16 cellular contexts compared by ENCODE assay signal in genomic region chr15:59678620-59679019, GRCh38.
"Had no signal": no experiment of that assay in that cellular context is flagged by ENCODE, and none has a peak within 500 bp of the region (broad histone marks: within the 10 kb centered on the region; RNA-seq: fewer than 3 reads in every experiment).

No MANE protein-coding gene starts in this region.

- H3K27ac Mint-ChIP-seq: activated naive CD4-positive, alpha-beta T cell treated with anti-CD3 and anti-CD28 coated beads for 36 hours; brain; memory B cell; natural killer cell treated with Interleukin-12 subunit alpha and Interleukin-12 subunit beta and Interleukin-15 and Interleukin-18, amount 100 ng/mL, for 72 hours had no signal

- H3K9me3 Mint-ChIP-seq: activated naive CD4-positive, alpha-beta T cell treated with anti-CD3 and anti-CD28 coated beads for 36 hours; brain; memory B cell; natural killer cell treated with Interleukin-12 subunit alpha and Interleukin-12 subunit beta and Interleukin-15 and Interleukin-18, amount 100 ng/mL, for 72 hours; stimulated activated memory B cell treated with anti-CD40 and anti-IgM and Interleukin-4, amounts not matched to agents 10 μg/mL and 1 μg/mL and 100 μg/mL, for 72 hours had no signal

- H3K4me1 Mint-ChIP-seq: brain, memory B cell had no signal

- H3K4me3 Mint-ChIP-seq: activated naive CD4-positive, alpha-beta T cell treated with anti-CD3 and anti-CD28 coated beads for 36 hours; brain; memory B cell; natural killer cell treated with Interleukin-12 subunit alpha and Interleukin-12 subunit beta and Interleukin-15 and Interleukin-18, amount 100 ng/mL, for 72 hours; stimulated activated memory B cell treated with anti-CD40 and anti-IgM and Interleukin-4, amounts not matched to agents 10 μg/mL and 1 μg/mL and 100 μg/mL, for 72 hours had no signal

- H3K27me3 Mint-ChIP-seq: brain; memory B cell; natural killer cell treated with Interleukin-12 subunit alpha and Interleukin-12 subunit beta and Interleukin-15 and Interleukin-18, amount 100 ng/mL, for 72 hours; stimulated activated memory B cell treated with anti-CD40 and anti-IgM and Interleukin-4, amounts not matched to agents 10 μg/mL and 1 μg/mL and 100 μg/mL, for 72 hours had no signal

- DNase-seq: activated CD4-positive, CD25-positive, alpha-beta regulatory T cell treated with anti-CD3 and anti-CD28 coated beads, Interleukin-2, amount 50 U/mL, for 72 hours; activated naive CD4-positive, alpha-beta T cell treated with anti-CD3 and anti-CD28 coated beads for 36 hours; amniotic stem cell; dorsolateral prefrontal cortex; esophagus squamous epithelium; foreskin keratinocyte; head of caudate nucleus; occipital lobe; right lobe of liver; tibial artery; uterus had no signal

- ATAC-seq: foreskin keratinocyte; left lobe of liver; natural killer cell treated with Interleukin-12 subunit alpha and Interleukin-12 subunit beta and Interleukin-15 and Interleukin-18, amount 100 ng/mL, for 72 hours; right lobe of liver; stimulated activated memory B cell treated with anti-CD40 and anti-IgM and Interleukin-4, amounts not matched to agents 10 μg/mL and 1 μg/mL and 100 μg/mL, for 72 hours had no signal
